In the genomic region with DNA sequence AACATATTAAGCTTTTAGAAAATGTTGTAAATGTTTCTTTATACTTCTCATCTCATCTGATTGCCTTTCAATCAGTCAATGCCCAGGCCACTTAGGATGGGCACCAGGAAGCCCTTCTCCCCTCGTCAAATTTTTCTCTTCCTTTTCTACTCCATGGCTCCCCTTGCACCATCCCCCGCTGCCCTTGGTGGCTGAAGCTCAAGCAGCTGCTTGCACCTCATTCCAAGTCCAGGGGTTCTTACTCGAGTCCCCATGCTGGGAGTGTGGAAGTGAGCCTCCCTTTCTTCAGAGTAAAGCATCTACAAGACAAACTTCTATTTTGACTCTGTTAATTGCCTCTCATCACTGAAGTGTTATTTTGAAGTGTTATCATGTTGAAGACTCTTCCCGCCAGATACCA, we compare ENCODE assay signal across 10 cellular contexts. TPM values are rescaled to one million over a fixed set of nuclear protein-coding genes. Genes with fewer than 3 reads are reported as not detected.
"Had no signal": no experiment of that assay in that cellular context is flagged by ENCODE, and none has a peak within 500 bp of the region (broad histone marks: within the 10 kb centered on the region; RNA-seq: fewer than 3 reads in every experiment).

No MANE protein-coding gene starts in this region.

- H3K4me3 ChIP-seq: GM23248, HAP-1 had no signal

- H3K27ac ChIP-seq: GM23248 had no signal

- DNase-seq: GM23248, GOT3, H7, H9, HCEC 1CT, HFFc6 had no signal

- H3K27ac Mint-ChIP-seq: H9, HFFc6 had no signal

- H3K36me3 ChIP-seq: HAP-1 had no signal

- H3K4me1 Mint-ChIP-seq: H9 had no signal

- H3K4me3 Mint-ChIP-seq: H9, HFFc6 had no signal

- ATAC-seq: HCT116 had no signal

- H3K4me1 ChIP-seq: HAP-1 had no signal

- H2AFZ ChIP-seq: GM23248 had no signal

RNA-seq across cellular contexts. Expression of a gene that starts 39.7 kb away (rescaled TPM):
- total RNA-seq: GM23248, H1, H4, H7, H9, HFFc6 had no signal
- polyA plus RNA-seq: GM23248, H1 had no signal
